In the genomic region with DNA sequence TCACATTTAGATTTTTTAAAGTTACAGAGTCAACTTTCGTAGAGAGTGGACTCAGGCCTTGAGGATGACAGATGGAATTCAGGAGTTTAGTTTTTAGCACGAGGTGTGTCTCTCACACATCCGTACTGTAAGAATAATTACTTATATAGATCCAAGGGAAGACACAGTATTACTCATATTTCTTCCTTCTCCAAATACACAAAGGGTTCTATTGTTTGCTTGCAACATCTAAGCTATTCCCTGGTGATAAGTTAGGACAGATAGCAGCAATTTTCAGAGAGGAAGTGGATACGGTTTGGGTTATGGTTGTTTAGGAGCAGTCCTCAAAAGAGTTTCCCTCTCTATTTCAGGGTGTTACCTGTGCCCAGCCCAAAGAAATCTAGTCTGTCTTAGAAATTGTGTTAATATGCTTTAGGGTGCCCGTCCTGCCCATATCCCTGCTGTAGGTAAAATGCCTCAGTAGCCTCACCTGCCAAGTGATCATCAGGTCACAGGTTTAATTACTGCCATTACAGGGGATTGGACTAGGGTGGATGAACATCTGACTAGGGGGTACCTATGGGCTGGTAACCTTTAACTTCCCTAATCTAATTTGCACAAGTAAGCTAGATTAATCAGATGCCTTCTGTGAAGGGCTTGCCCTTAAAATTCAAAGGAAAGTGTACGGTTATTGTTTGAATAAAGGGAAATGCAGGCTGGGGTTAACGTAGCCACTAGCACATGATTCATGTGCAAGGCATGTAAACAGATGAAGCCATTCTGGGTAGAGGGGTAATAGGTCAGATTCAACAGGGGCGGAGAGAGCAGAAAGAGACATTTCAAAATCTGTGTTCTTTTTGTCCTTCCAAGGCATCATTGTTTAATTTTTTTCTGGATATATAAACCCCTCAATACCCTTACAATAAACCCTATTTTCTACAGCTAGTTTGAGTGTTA, we compare ENCODE assay signal across 11 cellular contexts. TPM values are rescaled to one million over a fixed set of nuclear protein-coding genes. Genes with fewer than 3 reads are reported as not detected.
DNase-seq lines count a peak whose midpoint lies in the region; ATAC-seq and TF ChIP-seq lines count a peak whose summit lies in the region.
"Had no signal": no experiment of that assay in that cellular context is flagged by ENCODE, and none has a peak within 500 bp of the region (broad histone marks: within the 10 kb centered on the region; RNA-seq: fewer than 3 reads in every experiment).

No MANE protein-coding gene starts in this region.

- H3K9me3 ChIP-seq in BLaER1 treated with 17β-estradiol and CSF1 and Interleukin-3, amounts not matched to agents 10 nM and 100 nM (replicated peaks in 1 of 11), result peaks cover 0 to 3% (median 0%) of the 10 kb centered on the region in 11 experiments; a peak in 1 of 22 replicates
- H3K9me3 ChIP-seq in mesenchymal stem cell (ENCODE audit: control insufficient read depth, low read length), result no peaks in the 10 kb centered on the region
- H3K9me3 ChIP-seq: colonic mucosa had no signal

- no peak overlapping the region for H3K4me3 Mint-ChIP-seq in activated CD8-positive, alpha-beta T cell treated with anti-CD3 and anti-CD28 coated beads, Interleukin-2, amount 10 ng/mL, durations not matched to agents 7 days and 5 days
- H3K4me3 Mint-ChIP-seq: activated CD8-positive, alpha-beta T cell treated with anti-CD3 and anti-CD28 coated beads for 36 hours had no signal

- no peaks in the 10 kb centered on the region for H3K36me3 Mint-ChIP-seq in activated CD8-positive, alpha-beta T cell treated with anti-CD3 and anti-CD28 coated beads, Interleukin-2, amount 10 ng/mL, durations not matched to agents 7 days and 5 days (ENCODE audit: low read depth)

- H2BK120ac ChIP-seq in mesenchymal stem cell (ENCODE audit: low read depth, low read length), result no peak overlapping the region

- H3K4ac ChIP-seq in mesenchymal stem cell (ENCODE audit: low read depth in 1 of 2, low read length in 2 of 2), result peak overlapping the region in 1 of 2 experiments; percentile 3

- ATAC-seq in activated CD8-positive, alpha-beta T cell treated with anti-CD3 and anti-CD28 coated beads, Interleukin-2, amount 10 ng/mL, durations not matched to agents 7 days and 5 days, result no peak
- ATAC-seq in GM19351 (IDR thresholded peaks at IDR 0.05; ENCODE audit: unreplicated experiment), result no peak
- ATAC-seq: activated CD8-positive, alpha-beta T cell treated with anti-CD3 and anti-CD28 coated beads for 36 hours had no signal

- POLR2A ChIA-PET in activated CD8-positive, alpha-beta T cell treated with anti-CD3 and anti-CD28 coated beads, Interleukin-2, amount 10 ng/mL, durations not matched to agents 7 days and 5 days (lab: Charles Lee), result no interaction called here

- no peak overlapping the region for H3K23ac ChIP-seq in mesenchymal stem cell (ENCODE audit: low read length in 2 of 2)

- no peak overlapping the region for H3K27ac Mint-ChIP-seq in activated CD8-positive, alpha-beta T cell treated with anti-CD3 and anti-CD28 coated beads, Interleukin-2, amount 10 ng/mL, durations not matched to agents 7 days and 5 days
- H3K27ac Mint-ChIP-seq: activated CD8-positive, alpha-beta T cell treated with anti-CD3 and anti-CD28 coated beads for 36 hours had no signal

- H4K91ac ChIP-seq in mesenchymal stem cell (ENCODE audit: low read length), result peak overlapping the region; percentile 90

- H3K9ac ChIP-seq in BLaER1 treated with 17β-estradiol and CSF1 and Interleukin-3, amounts not matched to agents 10 nM and 100 nM, result no peak overlapping the region
- peak overlapping the region; percentile 44 for H3K9ac ChIP-seq in mesenchymal stem cell (ENCODE audit: low read length)

- CTCF ChIA-PET in activated CD8-positive, alpha-beta T cell treated with anti-CD3 and anti-CD28 coated beads, Interleukin-2, amount 10 ng/mL, durations not matched to agents 7 days and 5 days (lab: Charles Lee), result no interaction called here

- peaks cover 27% of the 10 kb centered on the region for H3K27me3 Mint-ChIP-seq in activated CD8-positive, alpha-beta T cell treated with anti-CD3 and anti-CD28 coated beads, Interleukin-2, amount 10 ng/mL, durations not matched to agents 7 days and 5 days (ENCODE audit: low read depth)

- H3K4me2 ChIP-seq in BLaER1 treated with 17β-estradiol and CSF1 and Interleukin-3, amounts not matched to agents 10 nM and 100 nM, result peak overlapping the region; percentile 25 to 60 (median 49)
- no peak overlapping the region for H3K4me2 ChIP-seq in mesenchymal stem cell (ENCODE audit: low read length, poor library complexity, severe bottlenecking)

- H3K18ac ChIP-seq in mesenchymal stem cell (ENCODE audit: low read depth in 1 of 2, low read length in 2 of 2), result peak overlapping the region; percentile 26 to 41

- no peak overlapping the region for H2AFZ ChIP-seq in mesenchymal stem cell (ENCODE audit: low read depth, low read length)

- no peak overlapping the region for H2BK12ac ChIP-seq in mesenchymal stem cell (ENCODE audit: low read length in 2 of 2)

- H3K79me1 ChIP-seq in mesenchymal stem cell (replicated peaks; ENCODE audit: low read length, poor library complexity, severe bottlenecking), result no peaks in the 10 kb centered on the region

- H3K14ac ChIP-seq in mesenchymal stem cell (ENCODE audit: low read length in 2 of 2), result no peak overlapping the region

- no peaks in the 10 kb centered on the region for H3K36me3 ChIP-seq in BLaER1 treated with 17β-estradiol and CSF1 and Interleukin-3, amounts not matched to agents 10 nM and 100 nM
- no peaks in the 10 kb centered on the region for H3K36me3 ChIP-seq in mesenchymal stem cell (ENCODE audit: control insufficient read depth in 1 of 2, insufficient read depth in 2 of 2, low read depth in 1 of 2, low read length in 2 of 2)
- H3K36me3 ChIP-seq: colonic mucosa had no signal

- no peak overlapping the region for H3K4me3 ChIP-seq in BLaER1 treated with 17β-estradiol and CSF1 and Interleukin-3, amounts not matched to agents 10 nM and 100 nM
- H3K4me3 ChIP-seq in choroid plexus epithelial cell (ENCODE audit: low read depth, low read length) (no peak overlapping the region), mesenchymal stem cell (ENCODE audit: insufficient read depth in 1 of 2, low read depth in 1 of 2, low read length in 2 of 2) (peak overlapping the region in 1 of 2 experiments; percentile 45)
- H3K4me3 ChIP-seq: colonic mucosa had no signal

- no peak overlapping the region for H2AK5ac ChIP-seq in mesenchymal stem cell (ENCODE audit: low read length, severe bottlenecking)

- H3K27me3 ChIP-seq in BLaER1 treated with 17β-estradiol and CSF1 and Interleukin-3, amounts not matched to agents 10 nM and 100 nM, result no peaks in the 10 kb centered on the region
- no peaks in the 10 kb centered on the region for H3K27me3 ChIP-seq in mesenchymal stem cell (ENCODE audit: control insufficient read depth in 1 of 2, insufficient read depth in 1 of 2, low read length in 2 of 2)
- H3K27me3 ChIP-seq: colonic mucosa had no signal

- no peak for TF ChIP-seq CTCF in choroid plexus epithelial cell (conservative IDR thresholded peaks at IDR 0.05; ENCODE audit: low read depth, low read length)

- H3K27ac ChIP-seq in BLaER1 treated with 17β-estradiol and CSF1 and Interleukin-3, amounts not matched to agents 10 nM and 100 nM, result no peak overlapping the region
- H3K27ac ChIP-seq in mesenchymal stem cell (ENCODE audit: low read length, poor library complexity, severe bottlenecking), result peak overlapping the region; percentile 84
- H3K27ac ChIP-seq: colonic mucosa had no signal

- H2BK15ac ChIP-seq in mesenchymal stem cell (ENCODE audit: low read depth, poor library complexity, severe bottlenecking), result no peak overlapping the region

- H2BK5ac ChIP-seq in mesenchymal stem cell (ENCODE audit: low read depth, low read length, poor library complexity, severe bottlenecking), result peak overlapping the region; percentile 6

- no peaks in the 10 kb centered on the region for H3K9me3 Mint-ChIP-seq in activated CD8-positive, alpha-beta T cell treated with anti-CD3 and anti-CD28 coated beads, Interleukin-2, amount 10 ng/mL, durations not matched to agents 7 days and 5 days (ENCODE audit: insufficient read depth)
- H3K9me3 Mint-ChIP-seq: activated CD8-positive, alpha-beta T cell treated with anti-CD3 and anti-CD28 coated beads for 36 hours had no signal

- WGBS in mesenchymal stem cell, result 17% methylated on average over 5 of the region's 8 CpGs

- DNase-seq in MV-4-11 (lab: John Stamatoyannopoulos, UW) (peak; percentile 41), choroid plexus epithelial cell (ENCODE audit: low read depth) (peak; percentile 93), mesenchymal stem cell (peak; percentile 89), NCI-H1105 treated with DMSO at 0.1 percent for 48 hours (lab: John Stamatoyannopoulos, UW) (no peak)
- DNase-seq in activated CD8-positive, alpha-beta T cell treated with anti-CD3 and anti-CD28 coated beads, Interleukin-2, amount 10 ng/mL, durations not matched to agents 7 days and 5 days, result no peak
- no peak for DNase-seq in stimulated activated naive CD4-positive, alpha-beta T cell (lab: John Stamatoyannopoulos, UW)
- DNase-seq: activated CD8-positive, alpha-beta T cell treated with anti-CD3 and anti-CD28 coated beads for 36 hours; colonic mucosa; NCI-H510A had no signal

- H4K20me1 ChIP-seq in BLaER1 treated with 17β-estradiol and CSF1 and Interleukin-3, amounts not matched to agents 10 nM and 100 nM, result no peaks in the 10 kb centered on the region

- no peaks in the 10 kb centered on the region for H3K4me1 Mint-ChIP-seq in activated CD8-positive, alpha-beta T cell treated with anti-CD3 and anti-CD28 coated beads, Interleukin-2, amount 10 ng/mL, durations not matched to agents 7 days and 5 days (ENCODE audit: low read depth)

- H4K8ac ChIP-seq in mesenchymal stem cell (ENCODE audit: low read length), result peak overlapping the region; percentile 52

- H3K4me1 ChIP-seq in BLaER1 treated with 17β-estradiol and CSF1 and Interleukin-3, amounts not matched to agents 10 nM and 100 nM, result peaks cover 15 to 18% (median 16%) of the 10 kb centered on the region in 10 experiments
- peaks cover 7% of the 10 kb centered on the region for H3K4me1 ChIP-seq in mesenchymal stem cell (ENCODE audit: control insufficient read depth, insufficient read depth, low read depth, low read length)
- H3K4me1 ChIP-seq: colonic mucosa had no signal

RNA-seq across cellular contexts. Expression of a gene that starts 8.7 kb away (rescaled TPM):
- 51.4 TPM for polyA plus RNA-seq in mesenchymal stem cell (2013, experiment 1 of 2)
- polyA plus RNA-seq in mesenchymal stem cell (2013, experiment 2 of 2), result 52.2 TPM
- total RNA-seq in activated CD8-positive, alpha-beta T cell treated with anti-CD3 and anti-CD28 coated beads, Interleukin-2, amount 10 ng/mL, durations not matched to agents 7 days and 5 days, result 10 to 100 TPM; 28.6 to 29.0 TPM

Comparison
In these comparisons a context has a peak if more than half of its experiments do, and no peak if none do; other contexts are left out.
1. DNase-seq: peak in MV-4-11 (single experiment), choroid plexus epithelial cell (single experiment) and mesenchymal stem cell (single experiment); none in activated CD8-positive, alpha-beta T cell treated with anti-CD3 and anti-CD28 coated beads, Interleukin-2, amount 10 ng/mL, durations not matched to agents 7 days and 5 days (single experiment), stimulated activated naive CD4-positive, alpha-beta T cell (0 of 6) and NCI-H1105 treated with DMSO at 0.1 percent for 48 hours (single experiment).